Comparison of ENCODE assay signal across 12 cellular contexts in genomic region chr10:119210633-119211032, GRCh38. TPM values are rescaled to one million over a fixed set of nuclear protein-coding genes. Genes with fewer than 3 reads are reported as not detected.
DNase-seq lines count a peak whose midpoint lies in the region; ATAC-seq and TF ChIP-seq lines count a peak whose summit lies in the region.
"Had no signal": no experiment of that assay in that cellular context is flagged by ENCODE, and none has a peak within 500 bp of the region (broad histone marks: within the 10 kb centered on the region; RNA-seq: fewer than 3 reads in every experiment).

No MANE protein-coding gene starts in this region.

- peak overlapping the region; percentile 86 for H3K4me3 Mint-ChIP-seq in T-helper 2 cell treated with Interferon-gamma antibody and Interleukin-4, amounts not matched to agents 5 μg/mL and 100 μg/mL, for 36 hours

- H3K9me3 Mint-ChIP-seq in T-helper 2 cell treated with Interferon-gamma antibody and Interleukin-4, amounts not matched to agents 5 μg/mL and 100 μg/mL, for 36 hours, result no peaks in the 10 kb centered on the region

- H3K36me3 ChIP-seq in SK-N-SH (replicated peaks in 1 of 2; ENCODE audit: control insufficient read depth in 1 of 2, insufficient read depth in 2 of 2, low read length in 1 of 2), result no peaks in the 10 kb centered on the region
- H3K36me3 ChIP-seq in skeletal muscle tissue (ENCODE audit: control insufficient read depth in 3 of 3, insufficient read depth in 3 of 3, low read length in 3 of 3), result peaks cover 0 to 2% (median 0%) of the 10 kb centered on the region in 3 donors

- peak overlapping the region; percentile 52; the same call in 1 of the 2 replicates for H2AFZ ChIP-seq in SK-N-SH (ENCODE audit: low read depth)

- H3K4me2 ChIP-seq in SK-N-SH, result peak overlapping the region; percentile 97

- no peak for TF ChIP-seq CTCF in SK-N-SH (IDR thresholded peaks at IDR 0.05)
- TF ChIP-seq CTCF in fibroblast of villous mesenchyme (IDR thresholded peaks at IDR 0.05; ENCODE audit: insufficient read depth, low read depth, low read length), result no peak

- peaks cover 59% of the 10 kb centered on the region for H3K4me1 Mint-ChIP-seq in T-helper 2 cell treated with Interferon-gamma antibody and Interleukin-4, amounts not matched to agents 5 μg/mL and 100 μg/mL, for 36 hours (ENCODE audit: low read depth)

- H3K4me3 ChIP-seq in SK-N-SH (ENCODE audit: low read depth in 2 of 2, low read length in 1 of 2) (no peak overlapping the region), fibroblast of villous mesenchyme (ENCODE audit: low read depth, low read length) (peak overlapping the region; percentile 99), skeletal muscle tissue (ENCODE audit: low read length in 3 of 3) (no peak overlapping the region)

- H3K27me3 ChIP-seq in SK-N-SH (ENCODE audit: insufficient read depth), result no peaks in the 10 kb centered on the region
- no peaks in the 10 kb centered on the region for H3K27me3 ChIP-seq in skeletal muscle tissue (ENCODE audit: control insufficient read depth in 3 of 3, insufficient read depth in 3 of 3, low read length in 3 of 3)

- no peak for ATAC-seq in GM18870 (IDR thresholded peaks at IDR 0.05; ENCODE audit: unreplicated experiment)
- no peak for ATAC-seq in activated CD4-positive, CD25-positive, alpha-beta regulatory T cell treated with anti-CD3 and anti-CD28 coated beads, Interleukin-2, amount 50 U/mL, for 24 hours

- peaks cover 20% of the 10 kb centered on the region for H3K36me3 Mint-ChIP-seq in T-helper 2 cell treated with Interferon-gamma antibody and Interleukin-4, amounts not matched to agents 5 μg/mL and 100 μg/mL, for 36 hours (ENCODE audit: low read depth)

- H3K79me2 ChIP-seq in SK-N-SH (ENCODE audit: insufficient read depth), result peaks cover 57% of the 10 kb centered on the region

- H3K9me2 ChIP-seq in SK-N-SH, result no peaks in the 10 kb centered on the region

- POLR2A ChIA-PET in SK-N-SH (lab: Yijun Ruan, JAX), result interaction anchor here (0.9 kb wide), 1 partner anchor 43 kb away, joined by 3 read pairs; no protein-coding TSS in a partner anchor

- H3K9ac ChIP-seq in SK-N-SH, result peak overlapping the region; percentile 74; the same call in 1 of the 2 replicates
- H3K9ac ChIP-seq in skeletal muscle tissue (ENCODE audit: low read depth in 1 of 3, low read length in 3 of 3), result no peak overlapping the region

- H3K9me3 ChIP-seq in SK-N-SH (no peaks in the 10 kb centered on the region), skeletal muscle tissue (ENCODE audit: control insufficient read depth in 3 of 3, low read length in 3 of 3) (no peaks in the 10 kb centered on the region)

- H3K27ac Mint-ChIP-seq in T-helper 2 cell treated with Interferon-gamma antibody and Interleukin-4, amounts not matched to agents 5 μg/mL and 100 μg/mL, for 36 hours, result peak overlapping the region; percentile 96

- 28% methylated on average over 2 of the region's 2 CpGs for WGBS in SK-N-SH (ENCODE audit: low lambda C conversion rate)

- peak in 1 of 2 experiments; percentile 97; a peak in 2 of 4 replicates for TF ChIP-seq EP300 in SK-N-SH (IDR thresholded peaks at IDR 0.05; ENCODE audit: borderline replicate concordance in 1 of 2, low read depth in 1 of 2, low read length in 1 of 2)

- peaks cover 30% of the 10 kb centered on the region for H3F3A ChIP-seq in SK-N-SH (replicated peaks; ENCODE audit: insufficient read depth)

- CTCF ChIA-PET in SK-N-SH (lab: Yijun Ruan, JAX), result interaction anchor here (0.7 to 15.4 kb wide), 15 partner anchors 10 to 442 kb away, joined by 3 to 505 read pairs (median 8); no protein-coding TSS in a partner anchor

- DNase-seq in T-helper 2 cell treated with Interferon-gamma antibody and Interleukin-4, amounts not matched to agents 5 μg/mL and 100 μg/mL, for 36 hours (ENCODE audit: low spot score), result no peak
- no peak for DNase-seq in T-helper 2 cell
- peak; percentile 36 for DNase-seq in SK-N-SH
- no peak for DNase-seq in fibroblast of villous mesenchyme (ENCODE audit: low read depth)
- no peak for DNase-seq in EL
- DNase-seq: amygdala, DMS153, NCI-H2227 treated with DMSO at 0.1 percent for 48 hours, RPMI8226 had no signal

- TF ChIP-seq RAD21 in SK-N-SH (IDR thresholded peaks at IDR 0.05; ENCODE audit: low read length), result no peak; the same call in 1 of the 2 replicates

- no peaks in the 10 kb centered on the region for H3K27me3 Mint-ChIP-seq in T-helper 2 cell treated with Interferon-gamma antibody and Interleukin-4, amounts not matched to agents 5 μg/mL and 100 μg/mL, for 36 hours (ENCODE audit: low read depth)

- H4K20me1 ChIP-seq in SK-N-SH (ENCODE audit: insufficient read depth), result no peaks in the 10 kb centered on the region

- peak overlapping the region; percentile 67 to 98 for H3K27ac ChIP-seq in SK-N-SH (ENCODE audit: low read depth in 2 of 2, low read length in 1 of 2)
- H3K27ac ChIP-seq in skeletal muscle tissue (ENCODE audit: low read depth, low read length), result peak overlapping the region; percentile 36

- peaks cover 29 to 50% of the 10 kb centered on the region in 2 experiments for H3K4me1 ChIP-seq in SK-N-SH (ENCODE audit: control insufficient read depth in 1 of 2, insufficient read depth in 2 of 2, low read depth in 1 of 2, low read length in 1 of 2)
- H3K4me1 ChIP-seq in skeletal muscle tissue (ENCODE audit: control insufficient read depth in 3 of 3, insufficient read depth in 3 of 3, low read length in 3 of 3), result peaks cover 31 to 36% (median 34%) of the 10 kb centered on the region in 3 donors

TF ChIP-seq in SK-N-SH, 30 proteins besides CTCF, POLR2A, EP300 and RAD21 (continues in another document):
- TF ChIP-seq RFX5 (IDR thresholded peaks at IDR 0.05; ENCODE audit: low read length), result no peak
- TF ChIP-seq, protein P1, sequence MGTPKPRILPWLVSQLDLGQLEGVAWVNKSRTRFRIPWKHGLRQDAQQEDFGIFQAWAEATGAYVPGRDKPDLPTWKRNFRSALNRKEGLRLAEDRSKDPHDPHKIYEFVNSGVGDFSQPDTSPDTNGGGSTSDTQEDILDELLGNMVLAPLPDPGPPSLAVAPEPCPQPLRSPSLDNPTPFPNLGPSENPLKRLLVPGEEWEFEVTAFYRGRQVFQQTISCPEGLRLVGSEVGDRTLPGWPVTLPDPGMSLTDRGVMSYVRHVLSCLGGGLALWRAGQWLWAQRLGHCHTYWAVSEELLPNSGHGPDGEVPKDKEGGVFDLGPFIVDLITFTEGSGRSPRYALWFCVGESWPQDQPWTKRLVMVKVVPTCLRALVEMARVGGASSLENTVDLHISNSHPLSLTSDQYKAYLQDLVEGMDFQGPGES (IDR thresholded peaks at IDR 0.05; ENCODE audit: low read depth, low read length), result no peak
- TF ChIP-seq, protein P2, sequence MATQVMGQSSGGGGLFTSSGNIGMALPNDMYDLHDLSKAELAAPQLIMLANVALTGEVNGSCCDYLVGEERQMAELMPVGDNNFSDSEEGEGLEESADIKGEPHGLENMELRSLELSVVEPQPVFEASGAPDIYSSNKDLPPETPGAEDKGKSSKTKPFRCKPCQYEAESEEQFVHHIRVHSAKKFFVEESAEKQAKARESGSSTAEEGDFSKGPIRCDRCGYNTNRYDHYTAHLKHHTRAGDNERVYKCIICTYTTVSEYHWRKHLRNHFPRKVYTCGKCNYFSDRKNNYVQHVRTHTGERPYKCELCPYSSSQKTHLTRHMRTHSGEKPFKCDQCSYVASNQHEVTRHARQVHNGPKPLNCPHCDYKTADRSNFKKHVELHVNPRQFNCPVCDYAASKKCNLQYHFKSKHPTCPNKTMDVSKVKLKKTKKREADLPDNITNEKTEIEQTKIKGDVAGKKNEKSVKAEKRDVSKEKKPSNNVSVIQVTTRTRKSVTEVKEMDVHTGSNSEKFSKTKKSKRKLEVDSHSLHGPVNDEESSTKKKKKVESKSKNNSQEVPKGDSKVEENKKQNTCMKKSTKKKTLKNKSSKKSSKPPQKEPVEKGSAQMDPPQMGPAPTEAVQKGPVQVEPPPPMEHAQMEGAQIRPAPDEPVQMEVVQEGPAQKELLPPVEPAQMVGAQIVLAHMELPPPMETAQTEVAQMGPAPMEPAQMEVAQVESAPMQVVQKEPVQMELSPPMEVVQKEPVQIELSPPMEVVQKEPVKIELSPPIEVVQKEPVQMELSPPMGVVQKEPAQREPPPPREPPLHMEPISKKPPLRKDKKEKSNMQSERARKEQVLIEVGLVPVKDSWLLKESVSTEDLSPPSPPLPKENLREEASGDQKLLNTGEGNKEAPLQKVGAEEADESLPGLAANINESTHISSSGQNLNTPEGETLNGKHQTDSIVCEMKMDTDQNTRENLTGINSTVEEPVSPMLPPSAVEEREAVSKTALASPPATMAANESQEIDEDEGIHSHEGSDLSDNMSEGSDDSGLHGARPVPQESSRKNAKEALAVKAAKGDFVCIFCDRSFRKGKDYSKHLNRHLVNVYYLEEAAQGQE (IDR thresholded peaks at IDR 0.05; ENCODE audit: low read depth, low read length), result no peak
- TF ChIP-seq TCF12 (IDR thresholded peaks at IDR 0.05), result peak; percentile 66
- TF ChIP-seq POLR2AphosphoS5 (IDR thresholded peaks at IDR 0.05; ENCODE audit: low read depth, low read length), result peak; percentile 56; the same call in 1 of the 2 replicates
- TF ChIP-seq PBX3 (IDR thresholded peaks at IDR 0.05), result no peak
- TF ChIP-seq GATA2 (CRISPR knock-in tag; IDR thresholded peaks at IDR 0.05), result peak; percentile 78
- peak; percentile 86 for TF ChIP-seq RCOR1 (IDR thresholded peaks at IDR 0.05; ENCODE audit: low read length)
- no peak for TF ChIP-seq FOXM1 (IDR thresholded peaks at IDR 0.05; ENCODE audit: low read depth)

RNA-seq across cellular contexts. Expression of gene GRK5, which starts 3.3 kb away (rescaled TPM):
- polyA plus RNA-seq in SK-N-SH (2012; rRNA removed), result 9.5 and 12.1 TPM in 2 replicates
- polyA plus RNA-seq in SK-N-SH (2012; cell fraction: cytosol; rRNA removed), result 8.9 and 11.6 TPM in 2 replicates
- polyA plus RNA-seq in SK-N-SH (2012; cell fraction: nucleus; rRNA removed), result 10.3 and 10.8 TPM in 2 replicates
- total RNA-seq in fibroblast of villous mesenchyme, result 15.5 and 16.0 TPM in 2 replicates
- 12.5 TPM for total RNA-seq in skeletal muscle tissue

RNA-seq across cellular contexts. Expression of gene PRDX3, which starts 32.0 kb away (rescaled TPM):
- polyA plus RNA-seq in SK-N-SH (2012; rRNA removed), result 193 and 278 TPM in 2 replicates
- polyA plus RNA-seq in SK-N-SH (2012; cell fraction: cytosol; rRNA removed), result 306 and 319 TPM in 2 replicates
- polyA plus RNA-seq in SK-N-SH (2012; cell fraction: nucleus; rRNA removed), result 64.2 and 128 TPM in 2 replicates
- total RNA-seq in fibroblast of villous mesenchyme, result 120 and 222 TPM in 2 replicates
- 89.2 TPM for total RNA-seq in skeletal muscle tissue

RNA-seq across cellular contexts. Expression of gene SFXN4, which starts 45.1 kb away (rescaled TPM):
- 24.2 and 32.0 TPM in 2 replicates for polyA plus RNA-seq in SK-N-SH (2012; rRNA removed)
- 23.0 and 33.1 TPM in 2 replicates for polyA plus RNA-seq in SK-N-SH (2012; cell fraction: cytosol; rRNA removed)
- 67.8 and 86.1 TPM in 2 replicates for polyA plus RNA-seq in SK-N-SH (2012; cell fraction: nucleus; rRNA removed)
- 11.3 and 13.0 TPM in 2 replicates for total RNA-seq in fibroblast of villous mesenchyme
- 19.3 TPM for total RNA-seq in skeletal muscle tissue
